Comparison of ENCODE assay signal across 19 cellular contexts in the genomic region with DNA sequence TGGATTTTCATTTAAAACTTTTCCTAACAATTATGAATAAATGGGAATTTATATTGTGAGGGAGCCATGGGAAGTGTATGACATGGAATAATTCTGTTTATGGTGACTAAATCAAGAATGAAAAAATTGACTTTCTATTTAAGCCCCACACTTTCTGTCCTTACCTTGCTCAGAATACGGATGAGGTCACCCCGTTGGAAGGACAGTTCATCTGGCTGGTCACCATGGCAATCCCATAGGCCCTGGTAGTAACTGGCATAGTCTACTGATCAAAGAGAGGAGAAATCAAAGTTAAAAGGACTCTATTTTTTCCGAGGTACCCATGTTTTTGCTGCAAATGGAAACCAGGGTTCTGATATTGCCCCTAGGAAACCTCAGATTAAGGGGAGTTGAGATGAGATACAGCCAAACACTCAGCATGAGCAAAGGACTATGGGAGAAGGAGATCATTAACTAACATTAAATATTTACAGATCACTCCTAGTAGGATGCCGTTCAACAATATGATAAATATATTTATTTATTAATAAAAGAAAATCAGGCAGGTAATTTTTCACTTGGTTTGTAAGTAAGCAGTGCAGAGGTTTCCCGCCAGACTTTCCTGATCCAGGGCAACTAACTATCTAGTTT. TPM values are rescaled to one million over a fixed set of nuclear protein-coding genes. Genes with fewer than 3 reads are reported as not detected.
DNase-seq lines count a peak whose midpoint lies in the region; ATAC-seq and TF ChIP-seq lines count a peak whose summit lies in the region.
"Had no signal": no experiment of that assay in that cellular context is flagged by ENCODE, and none has a peak within 500 bp of the region (broad histone marks: within the 10 kb centered on the region; RNA-seq: fewer than 3 reads in every experiment).

No MANE protein-coding gene starts in this region.

- H3K27me3 Mint-ChIP-seq in endodermal cell (ENCODE audit: insufficient read depth) (peaks cover 5% of the 10 kb centered on the region), progenitor cell of endocrine pancreas (no peaks in the 10 kb centered on the region)
- H3K27me3 Mint-ChIP-seq: central memory CD8-positive, alpha-beta T cell; IgD-negative memory B cell had no signal

- TF ChIP-seq POLR2A in GM18505 (IDR thresholded peaks at IDR 0.05; ENCODE audit: borderline replicate concordance, extremely low read depth, insufficient read depth, insufficient read length), result no peak

- H3K36me3 Mint-ChIP-seq in endodermal cell (ENCODE audit: low read depth) (no peaks in the 10 kb centered on the region), progenitor cell of endocrine pancreas (ENCODE audit: insufficient read depth) (no peaks in the 10 kb centered on the region)
- H3K36me3 Mint-ChIP-seq: IgD-negative memory B cell had no signal

- H3K27ac Mint-ChIP-seq in endodermal cell (peak overlapping the region; percentile 53), progenitor cell of endocrine pancreas (peak overlapping the region; percentile 64)
- H3K27ac Mint-ChIP-seq: IgD-negative memory B cell had no signal

- no peaks in the 10 kb centered on the region for H3K79me2 ChIP-seq in MM.1S (ENCODE audit: low read length)

- no peak for TF ChIP-seq CTCF in MM.1S (IDR thresholded peaks at IDR 0.05; ENCODE audit: low read length)
- no peak for TF ChIP-seq CTCF in endodermal cell (conservative IDR thresholded peaks at IDR 0.05)
- no peak for TF ChIP-seq CTCF in progenitor cell of endocrine pancreas (IDR thresholded peaks at IDR 0.05; ENCODE audit: unreplicated experiment)

- ATAC-seq in left colon, result no peak
- no peak for ATAC-seq in GM18505 (IDR thresholded peaks at IDR 0.05; ENCODE audit: unreplicated experiment)
- ATAC-seq: heart right ventricle, Right ventricle myocardium inferior had no signal

- H3K9me3 ChIP-seq in MM.1S (replicated peaks; ENCODE audit: insufficient read depth, low read length), result no peaks in the 10 kb centered on the region
- H3K9me3 ChIP-seq in endodermal cell (ENCODE audit: control insufficient read depth, low read length), result no peaks in the 10 kb centered on the region
- H3K9me3 ChIP-seq: heart right ventricle, uterus had no signal

- H3K4me1 ChIP-seq in MM.1S (ENCODE audit: low read length) (no peaks in the 10 kb centered on the region), endodermal cell (ENCODE audit: control insufficient read depth, insufficient read depth, low read length) (peaks cover 21% of the 10 kb centered on the region)
- H3K4me1 ChIP-seq: uterus had no signal

- H3K9me3 Mint-ChIP-seq in endodermal cell (peaks cover 3% of the 10 kb centered on the region), progenitor cell of endocrine pancreas (ENCODE audit: low read depth) (no peaks in the 10 kb centered on the region)
- H3K9me3 Mint-ChIP-seq: central memory CD8-positive, alpha-beta T cell; IgD-negative memory B cell; neural crest cell had no signal

- H2AFZ ChIP-seq in MM.1S (ENCODE audit: low read length), result peak overlapping the region; percentile 47; the same call in 1 of the 2 replicates

- WGBS in endodermal cell (ENCODE audit: insufficient coverage in 1 of 2, insufficient read length in 1 of 2), 2 experiments, result 90 to 100% methylated on average over 2 to 4 of the region's 5 CpGs

- H3K9me2 ChIP-seq in MM.1S (replicated peaks; ENCODE audit: insufficient read depth, low read length), result no peaks in the 10 kb centered on the region

- H3K27me3 ChIP-seq in MM.1S (replicated peaks; ENCODE audit: insufficient read depth, low read length) (no peaks in the 10 kb centered on the region), endodermal cell (ENCODE audit: control insufficient read depth, insufficient read depth, low read length, poor library complexity, severe bottlenecking) (no peaks in the 10 kb centered on the region)
- H3K27me3 ChIP-seq: uterus had no signal

- intact Hi-C loops in left colon (cut with DNase I, micrococcal nuclease), result no loop called here

- H3K4me3 ChIP-seq in MM.1S (ENCODE audit: low read length) (no peak overlapping the region), endodermal cell (ENCODE audit: low read length) (no peak overlapping the region)
- H3K4me3 ChIP-seq: heart right ventricle, uterus had no signal

- no peaks in the 10 kb centered on the region for H3F3A ChIP-seq in MM.1S (ENCODE audit: insufficient read depth, low read length)

- H3K4me1 Mint-ChIP-seq in endodermal cell (peaks cover 72% of the 10 kb centered on the region), progenitor cell of endocrine pancreas (ENCODE audit: low read depth) (peaks cover 56% of the 10 kb centered on the region)

- no peak overlapping the region for H3K4me2 ChIP-seq in MM.1S (ENCODE audit: low read depth, low read length)

- H3K27ac ChIP-seq in MM.1S (ENCODE audit: low read length) (no peak overlapping the region), endodermal cell (ENCODE audit: low read depth, low read length) (no peak overlapping the region)
- H3K27ac ChIP-seq: epithelial cell of prostate, heart right ventricle, uterus had no signal

- no peaks in the 10 kb centered on the region for H3K36me3 ChIP-seq in MM.1S (replicated peaks; ENCODE audit: insufficient read depth, low read length)
- H3K36me3 ChIP-seq in endodermal cell (ENCODE audit: control insufficient read depth, insufficient read depth, low read length), result no peaks in the 10 kb centered on the region
- H3K36me3 ChIP-seq: heart right ventricle, uterus had no signal

- no peak overlapping the region for H3K9ac ChIP-seq in MM.1S (ENCODE audit: low read length)
- H3K9ac ChIP-seq in endodermal cell (ENCODE audit: extremely low read depth, low read length, poor library complexity, severe bottlenecking), result no peak overlapping the region

- DNase-seq in COLO668 (lab: John Stamatoyannopoulos, UW; ENCODE audit: unreplicated experiment) (peak; percentile 2), MM.1S (no peak), endodermal cell (no peak), progenitor cell of endocrine pancreas (ENCODE audit: low spot score, unreplicated experiment) (no peak), T1000 (lab: John Stamatoyannopoulos, UW) (no peak), left colon (no peak)
- DNase-seq: activated naive CD4-positive, alpha-beta T cell treated with anti-CD3 and anti-CD28 coated beads, Interleukin-2, amount 50 U/mL, for 16 hours; AML-193; aorta; heart right ventricle; NCI-H1417 treated with DMSO at 0.1 percent for 48 hours; NCI-H526 treated with DMSO at 0.1 percent for 48 hours; uterus had no signal

- H3K4me3 Mint-ChIP-seq in endodermal cell (no peak overlapping the region), progenitor cell of endocrine pancreas (ENCODE audit: low read depth) (no peak overlapping the region)
- H3K4me3 Mint-ChIP-seq: central memory CD8-positive, alpha-beta T cell; neural crest cell had no signal

- H4K20me1 ChIP-seq in MM.1S (ENCODE audit: insufficient read depth, low read length), result no peaks in the 10 kb centered on the region

RNA-seq across cellular contexts. Expression of a gene that starts 54.9 kb away (rescaled TPM):
- total RNA-seq in endodermal cell (10 to 100 TPM; 19.7 to 20.5 TPM), progenitor cell of endocrine pancreas (16.8 and 19.4 TPM in 2 replicates), left colon (10 to 100 TPM; 19.2 to 20.7 TPM)
- 16.2 TPM for polyA plus RNA-seq in endodermal cell (2013, experiment 1 of 2)
- polyA plus RNA-seq in endodermal cell (2013, experiment 2 of 2), result 13.6 TPM
